In genomic region chr12:77124767-77125166, GRCh38 we compare ENCODE assay signal across 15 cellular contexts. TPM values are rescaled to one million over a fixed set of nuclear protein-coding genes. Genes with fewer than 3 reads are reported as not detected.
DNase-seq lines count a peak whose midpoint lies in the region; ATAC-seq and TF ChIP-seq lines count a peak whose summit lies in the region.
"Had no signal": no experiment of that assay in that cellular context is flagged by ENCODE, and none has a peak within 500 bp of the region (broad histone marks: within the 10 kb centered on the region; RNA-seq: fewer than 3 reads in every experiment).

No MANE protein-coding gene starts in this region.

- no peak overlapping the region for H3K4me3 ChIP-seq in brain microvascular endothelial cell (ENCODE audit: low read depth, low read length)
- H3K4me3 ChIP-seq: A549, mucosa of descending colon, thoracic aorta had no signal

- no peaks in the 10 kb centered on the region for H3K9me3 Mint-ChIP-seq in activated naive CD4-positive, alpha-beta T cell treated with anti-CD3 and anti-CD28 coated beads, Interleukin-2, amount 50 U/mL, for 72 hours
- no peaks in the 10 kb centered on the region for H3K9me3 Mint-ChIP-seq in activated naive CD8-positive, alpha-beta T cell treated with anti-CD3 and anti-CD28 coated beads, Interleukin-2, amount 50 U/mL, for 24 hours

- peak; percentile 13 to 73 for ATAC-seq in activated naive CD4-positive, alpha-beta T cell treated with anti-CD3 and anti-CD28 coated beads, Interleukin-2, amount 50 U/mL, for 72 hours
- ATAC-seq in HG03045 (IDR thresholded peaks at IDR 0.05; ENCODE audit: unreplicated experiment) (peak; percentile 79), HG03521 (IDR thresholded peaks at IDR 0.05; ENCODE audit: unreplicated experiment) (no peak)
- no peak for ATAC-seq in activated naive CD8-positive, alpha-beta T cell treated with anti-CD3 and anti-CD28 coated beads, Interleukin-2, amount 50 U/mL, for 24 hours
- ATAC-seq: A549, mucosa of descending colon, right cardiac atrium had no signal

- peaks cover 4% of the 10 kb centered on the region for H3K27me3 Mint-ChIP-seq in activated naive CD8-positive, alpha-beta T cell treated with anti-CD3 and anti-CD28 coated beads, Interleukin-2, amount 50 U/mL, for 24 hours

- no peaks in the 10 kb centered on the region for H3K27me3 ChIP-seq in brain microvascular endothelial cell (replicated peaks)

- no peaks in the 10 kb centered on the region for H3K36me3 ChIP-seq in brain microvascular endothelial cell (replicated peaks)
- H3K36me3 ChIP-seq: thoracic aorta had no signal

- H3K4me1 Mint-ChIP-seq in activated naive CD8-positive, alpha-beta T cell treated with anti-CD3 and anti-CD28 coated beads, Interleukin-2, amount 50 U/mL, for 24 hours, result no peaks in the 10 kb centered on the region

- H3K4me3 Mint-ChIP-seq in activated naive CD8-positive, alpha-beta T cell treated with anti-CD3 and anti-CD28 coated beads, Interleukin-2, amount 50 U/mL, for 24 hours, result no peak overlapping the region

- DNase-seq in activated naive CD4-positive, alpha-beta T cell treated with anti-CD3 and anti-CD28 coated beads, Interleukin-2, amount 50 U/mL, for 72 hours (ENCODE audit: low spot score in 2 of 2), result no peak
- DNase-seq in activated naive CD4-positive, alpha-beta T cell treated with Interleukin-2 at 50 U/mL for 16 hours, result no peak
- peak; percentile 68 for DNase-seq in brain microvascular endothelial cell
- DNase-seq in NCI-H226, result no peak
- DNase-seq in activated naive CD8-positive, alpha-beta T cell treated with anti-CD3 and anti-CD28 coated beads, Interleukin-2, amount 50 U/mL, for 24 hours, result no peak
- DNase-seq in GM20000 (ENCODE audit: low spot score), result no peak
- DNase-seq: activated T-cell treated with anti-CD3 and anti-CD28 coated beads for 4 hours, GOT3, mucosa of descending colon, right cardiac atrium had no signal

- no peaks in the 10 kb centered on the region for H3K36me3 Mint-ChIP-seq in activated naive CD4-positive, alpha-beta T cell treated with anti-CD3 and anti-CD28 coated beads, Interleukin-2, amount 50 U/mL, for 72 hours
- no peaks in the 10 kb centered on the region for H3K36me3 Mint-ChIP-seq in activated naive CD8-positive, alpha-beta T cell treated with anti-CD3 and anti-CD28 coated beads, Interleukin-2, amount 50 U/mL, for 24 hours (ENCODE audit: low read depth)

- H3K27ac ChIP-seq in brain microvascular endothelial cell, result peak overlapping the region; percentile 9
- H3K27ac ChIP-seq: A549, RWPE1, thoracic aorta had no signal

- TF ChIP-seq CTCF in brain microvascular endothelial cell (IDR thresholded peaks at IDR 0.05; ENCODE audit: low read depth, low read length, missing control alignments) (no peak), GM20000 (IDR thresholded peaks at IDR 0.05; ENCODE audit: extremely low read depth, missing control alignments) (no peak)

- H3K27ac Mint-ChIP-seq in activated naive CD4-positive, alpha-beta T cell treated with anti-CD3 and anti-CD28 coated beads, Interleukin-2, amount 50 U/mL, for 72 hours, result no peak overlapping the region
- H3K27ac Mint-ChIP-seq in activated naive CD8-positive, alpha-beta T cell treated with anti-CD3 and anti-CD28 coated beads, Interleukin-2, amount 50 U/mL, for 24 hours, result no peak overlapping the region

- in situ Hi-C loops in brain microvascular endothelial cell (cut with HindIII; ENCODE audit: low pct_ligation_motif_present, low sequenced_read_pairs), result no loop called here

RNA-seq across cellular contexts. Expression of gene E2F7, which starts 59.4 kb away (rescaled TPM):
- total RNA-seq in activated naive CD4-positive, alpha-beta T cell treated with anti-CD3 and anti-CD28 coated beads, Interleukin-2, amount 50 U/mL, for 72 hours, result 10 to 100 TPM in 1 of 2 donors, 1 to 10 TPM in 1; 8.1 to 26.9 TPM
- total RNA-seq: thoracic aorta had no signal

Comparison
In these comparisons a context has a peak if more than half of its experiments do, and no peak if none do; other contexts are left out.
1. ATAC-seq: peak in activated naive CD4-positive, alpha-beta T cell treated with anti-CD3 and anti-CD28 coated beads, Interleukin-2, amount 50 U/mL, for 72 hours (2 of 2) and HG03045 (single experiment); none in activated naive CD8-positive, alpha-beta T cell treated with anti-CD3 and anti-CD28 coated beads, Interleukin-2, amount 50 U/mL, for 24 hours (single experiment) and HG03521 (single experiment).